ENCODE assay signal across 8 cellular contexts in genomic region chrX:77668391-77669237, GRCh38.
A peak's percentile ranks its signal among the peaks of the same experiment; 100 is the strongest.
DNase-seq lines count a peak whose midpoint lies in the region; ATAC-seq, FAIRE-seq and TF ChIP-seq lines count a peak whose summit lies in the region.

No MANE protein-coding gene starts in this region.

- H3K4me3 Mint-ChIP-seq in activated CD8-positive, alpha-beta T cell treated with anti-CD3 and anti-CD28 coated beads for 36 hours = no peak overlapping the region
- H3K4me3 Mint-ChIP-seq in activated CD8-positive, alpha-beta T cell treated with anti-CD3 and anti-CD28 coated beads, Interleukin-2, amount 10 ng/mL, durations not matched to agents 7 days and 5 days = no peak overlapping the region
- no peak overlapping the region for H3K4me3 Mint-ChIP-seq in CD8-positive, alpha-beta memory T cell
- no peak overlapping the region for H3K4me3 Mint-ChIP-seq in naive thymus-derived CD8-positive, alpha-beta T cell

- H3K27ac ChIP-seq in endothelial cell of umbilical vein (ENCODE audit: insufficient read depth, low read depth, low read length) (peak overlapping the region; percentile 73), gastrocnemius medialis (peak overlapping the region; percentile 5 to 55 (median 49))
- H3K27ac ChIP-seq in CD8-positive, alpha-beta memory T cell (ENCODE audit: low read depth, low read length) = no peak overlapping the region

- H3K4me1 ChIP-seq in endothelial cell of umbilical vein (ENCODE audit: control insufficient read depth, extremely low read depth, insufficient read depth, low read length) (peaks cover 18% of the 10 kb centered on the region), gastrocnemius medialis (no peaks in the 10 kb centered on the region)
- H3K4me1 ChIP-seq in CD8-positive, alpha-beta memory T cell (ENCODE audit: insufficient read depth, low read length) = no peaks in the 10 kb centered on the region

- CTCF ChIA-PET in activated CD8-positive, alpha-beta T cell treated with anti-CD3 and anti-CD28 coated beads for 36 hours (lab: Charles Lee) = no interaction called here
- CTCF ChIA-PET in activated CD8-positive, alpha-beta T cell treated with anti-CD3 and anti-CD28 coated beads, Interleukin-2, amount 10 ng/mL, durations not matched to agents 7 days and 5 days (lab: Charles Lee) = no interaction called here
- CTCF ChIA-PET in endothelial cell of umbilical vein (lab: Charles Lee) = interaction anchor here (0.7 to 1.4 kb wide), 4 partner anchors 9 to 230 kb away, joined by 3 to 4 read pairs (median 3); partner anchors contain the start of gene COX7B
- CTCF ChIA-PET in CD8-positive, alpha-beta memory T cell (lab: Charles Lee) = no interaction called here

- H3K9ac ChIP-seq in endothelial cell of umbilical vein (replicated peaks; ENCODE audit: extremely low read depth, insufficient read depth, low read length) = peak overlapping the region; percentile 51

- peaks cover 13% of the 10 kb centered on the region for H3K4me1 Mint-ChIP-seq in activated CD8-positive, alpha-beta T cell treated with anti-CD3 and anti-CD28 coated beads for 36 hours (ENCODE audit: low read depth)
- H3K4me1 Mint-ChIP-seq in activated CD8-positive, alpha-beta T cell treated with anti-CD3 and anti-CD28 coated beads, Interleukin-2, amount 10 ng/mL, durations not matched to agents 7 days and 5 days (ENCODE audit: low read depth) = peaks cover 8% of the 10 kb centered on the region
- H3K4me1 Mint-ChIP-seq in CD8-positive, alpha-beta memory T cell = peaks cover 3 to 6% (median 3%) of the 10 kb centered on the region in 3 donors
- peaks cover 0 to 4% (median 2%) of the 10 kb centered on the region in 4 donors for H3K4me1 Mint-ChIP-seq in naive thymus-derived CD8-positive, alpha-beta T cell

- FAIRE-seq in endothelial cell of umbilical vein (lab: Jason Lieb, UNC) = peak; percentile 86

- no peaks in the 10 kb centered on the region for H4K20me1 ChIP-seq in endothelial cell of umbilical vein (replicated peaks; ENCODE audit: control insufficient read depth, extremely low read depth, insufficient read depth, low read length)

- peak overlapping the region; percentile 35 for H3K27ac Mint-ChIP-seq in activated CD8-positive, alpha-beta T cell treated with anti-CD3 and anti-CD28 coated beads for 36 hours
- H3K27ac Mint-ChIP-seq in activated CD8-positive, alpha-beta T cell treated with anti-CD3 and anti-CD28 coated beads, Interleukin-2, amount 10 ng/mL, durations not matched to agents 7 days and 5 days = no peak overlapping the region
- H3K27ac Mint-ChIP-seq in CD8-positive, alpha-beta memory T cell = peak overlapping the region in 1 of 8 donors; percentile 20
- peak overlapping the region in 2 of 10 donors; percentile 44 to 63 for H3K27ac Mint-ChIP-seq in naive thymus-derived CD8-positive, alpha-beta T cell

- in situ Hi-C loops in gastrocnemius medialis (cut with MboI; ENCODE audit: low sequenced_read_pairs in 4 of 4) = no loop called here

- no peaks in the 10 kb centered on the region for H3K79me2 ChIP-seq in endothelial cell of umbilical vein (ENCODE audit: control insufficient read depth, insufficient read depth, low read length)

- H3K36me3 ChIP-seq in endothelial cell of umbilical vein (ENCODE audit: control insufficient read depth in 2 of 2, extremely low read depth in 1 of 2, insufficient read depth in 2 of 2, low read length in 2 of 2) (no peaks in the 10 kb centered on the region), gastrocnemius medialis (no peaks in the 10 kb centered on the region)
- H3K36me3 ChIP-seq in CD8-positive, alpha-beta memory T cell (ENCODE audit: insufficient read depth, low read length) = no peaks in the 10 kb centered on the region

- no peaks in the 10 kb centered on the region for H3K27me3 Mint-ChIP-seq in activated CD8-positive, alpha-beta T cell treated with anti-CD3 and anti-CD28 coated beads for 36 hours
- no peaks in the 10 kb centered on the region for H3K27me3 Mint-ChIP-seq in activated CD8-positive, alpha-beta T cell treated with anti-CD3 and anti-CD28 coated beads, Interleukin-2, amount 10 ng/mL, durations not matched to agents 7 days and 5 days (ENCODE audit: low read depth)
- no peaks in the 10 kb centered on the region for H3K27me3 Mint-ChIP-seq in CD8-positive, alpha-beta memory T cell
- H3K27me3 Mint-ChIP-seq in naive thymus-derived CD8-positive, alpha-beta T cell = no peaks in the 10 kb centered on the region

- ATAC-seq in activated CD8-positive, alpha-beta T cell treated with anti-CD3 and anti-CD28 coated beads for 36 hours = peak; percentile 45
- ATAC-seq in activated CD8-positive, alpha-beta T cell treated with anti-CD3 and anti-CD28 coated beads, Interleukin-2, amount 10 ng/mL, durations not matched to agents 7 days and 5 days = no peak
- ATAC-seq in gastrocnemius medialis (no peak), GM21390 (IDR thresholded peaks at IDR 0.05; ENCODE audit: unreplicated experiment) (no peak)
- ATAC-seq in naive thymus-derived CD8-positive, alpha-beta T cell = no peak

- TF ChIP-seq CTCF in activated CD8-positive, alpha-beta T cell treated with anti-CD3 and anti-CD28 coated beads for 36 hours (IDR thresholded peaks at IDR 0.05) = no peak
- no peak for TF ChIP-seq CTCF in endothelial cell of umbilical vein (IDR thresholded peaks at IDR 0.05; ENCODE audit: extremely low read depth in 1 of 2, insufficient read depth in 1 of 2, low read depth in 1 of 2, low read length in 2 of 2)
- no peak for TF ChIP-seq CTCF in gastrocnemius medialis (IDR thresholded peaks at IDR 0.05 in 4 of 5, conservative IDR thresholded peaks at IDR 0.05 in 1 of 5)

- no peaks in the 10 kb centered on the region for H3K9me1 ChIP-seq in endothelial cell of umbilical vein (replicated peaks; ENCODE audit: control insufficient read depth, extremely low read depth, insufficient read depth, low read length)

- intact Hi-C loops in activated CD8-positive, alpha-beta T cell treated with anti-CD3 and anti-CD28 coated beads for 36 hours (cut with micrococcal nuclease) = no loop called here
- intact Hi-C loops in endothelial cell of umbilical vein (cut with micrococcal nuclease) (loop anchor here (5.0 kb wide), 1 partner anchor 229 kb away; the partner anchor contains the start of genes COX7B and MAGT1), gastrocnemius medialis (cut with DNase I; ENCODE audit: low total_unique reads) (loop anchor here (10.0 kb wide), 1 partner anchor 116 kb away; the partner anchor contains the start of gene ATRX)

- H2AFZ ChIP-seq in endothelial cell of umbilical vein (ENCODE audit: low read depth, low read length) = no peak overlapping the region

- H3K27me3 ChIP-seq in endothelial cell of umbilical vein (ENCODE audit: control insufficient read depth in 2 of 2, insufficient read depth in 2 of 2, low read length in 2 of 2) = no peaks in the 10 kb centered on the region
- no peaks in the 10 kb centered on the region for H3K27me3 ChIP-seq in gastrocnemius medialis
- H3K27me3 ChIP-seq in CD8-positive, alpha-beta memory T cell (ENCODE audit: insufficient read depth, low read length, poor library complexity, severe bottlenecking) = no peaks in the 10 kb centered on the region

- BruUV-seq in endothelial cell of umbilical vein (replicated peaks; lab: Mats Ljungman, UMichigan) = TSS peak; percentile 72

- no peak for DNase-seq in activated CD8-positive, alpha-beta T cell treated with anti-CD3 and anti-CD28 coated beads for 36 hours
- no peak for DNase-seq in activated CD8-positive, alpha-beta T cell treated with anti-CD3 and anti-CD28 coated beads, Interleukin-2, amount 10 ng/mL, durations not matched to agents 7 days and 5 days
- DNase-seq in RKO (ENCODE audit: low spot score) (peak; percentile 70), endothelial cell of umbilical vein (ENCODE audit: low read depth, low spot score) (peak; percentile 81), gastrocnemius medialis (no peak)
- DNase-seq in CD8-positive, alpha-beta memory T cell = no peak
- no peak for DNase-seq in naive thymus-derived CD8-positive, alpha-beta T cell

- POLR2A ChIA-PET in activated CD8-positive, alpha-beta T cell treated with anti-CD3 and anti-CD28 coated beads for 36 hours (lab: Charles Lee) = no interaction called here
- POLR2A ChIA-PET in activated CD8-positive, alpha-beta T cell treated with anti-CD3 and anti-CD28 coated beads, Interleukin-2, amount 10 ng/mL, durations not matched to agents 7 days and 5 days (lab: Charles Lee) = no interaction called here
- POLR2A ChIA-PET in endothelial cell of umbilical vein (lab: Charles Lee) = no interaction called here
- POLR2A ChIA-PET in CD8-positive, alpha-beta memory T cell (lab: Charles Lee) = no interaction called here
- POLR2A ChIA-PET in naive thymus-derived CD8-positive, alpha-beta T cell (lab: Charles Lee) = no interaction called here

- TF ChIP-seq POLR2A in endothelial cell of umbilical vein (IDR thresholded peaks at IDR 0.05; ENCODE audit: low read depth, low read length) (no peak), gastrocnemius medialis (IDR thresholded peaks at IDR 0.05) (no peak)

- dilution Hi-C loops in endothelial cell of umbilical vein (cut with MboI; ENCODE audit: extremely low pct_ligation_motif_present, low sequenced_read_pairs) = no loop called here

- H3K9me3 ChIP-seq in endothelial cell of umbilical vein (replicated peaks; ENCODE audit: control insufficient read depth, insufficient read depth, low read length) (no peaks in the 10 kb centered on the region), gastrocnemius medialis (no peaks in the 10 kb centered on the region)
- no peaks in the 10 kb centered on the region for H3K9me3 ChIP-seq in CD8-positive, alpha-beta memory T cell (ENCODE audit: low read length)

- peak overlapping the region; percentile 86 for H3K4me2 ChIP-seq in endothelial cell of umbilical vein (ENCODE audit: insufficient read depth, low read length)

- H3K4me3 ChIP-seq in endothelial cell of umbilical vein (replicated peaks in 1 of 3; ENCODE audit: insufficient read depth in 1 of 3, low read depth in 1 of 3, low read length in 3 of 3) (peak overlapping the region in 1 of 3 experiments; percentile 44), gastrocnemius medialis (no peak overlapping the region)
- no peak overlapping the region for H3K4me3 ChIP-seq in CD8-positive, alpha-beta memory T cell (ENCODE audit: low read length)

- H3K9me3 Mint-ChIP-seq in activated CD8-positive, alpha-beta T cell treated with anti-CD3 and anti-CD28 coated beads for 36 hours = no peaks in the 10 kb centered on the region
- no peaks in the 10 kb centered on the region for H3K9me3 Mint-ChIP-seq in activated CD8-positive, alpha-beta T cell treated with anti-CD3 and anti-CD28 coated beads, Interleukin-2, amount 10 ng/mL, durations not matched to agents 7 days and 5 days (ENCODE audit: insufficient read depth)
- no peaks in the 10 kb centered on the region for H3K9me3 Mint-ChIP-seq in CD8-positive, alpha-beta memory T cell
- no peaks in the 10 kb centered on the region for H3K9me3 Mint-ChIP-seq in naive thymus-derived CD8-positive, alpha-beta T cell

- H3K36me3 Mint-ChIP-seq in activated CD8-positive, alpha-beta T cell treated with anti-CD3 and anti-CD28 coated beads for 36 hours (ENCODE audit: low read depth) = peaks cover 8% of the 10 kb centered on the region
- H3K36me3 Mint-ChIP-seq in activated CD8-positive, alpha-beta T cell treated with anti-CD3 and anti-CD28 coated beads, Interleukin-2, amount 10 ng/mL, durations not matched to agents 7 days and 5 days (ENCODE audit: low read depth) = peaks cover 8% of the 10 kb centered on the region
- peaks cover 0 to 26% (median 3%) of the 10 kb centered on the region in 3 donors for H3K36me3 Mint-ChIP-seq in CD8-positive, alpha-beta memory T cell
- peaks cover 0 to 31% (median 3%) of the 10 kb centered on the region in 3 donors for H3K36me3 Mint-ChIP-seq in naive thymus-derived CD8-positive, alpha-beta T cell

Comparison
In these comparisons a context has a peak if more than half of its experiments do, and no peak if none do; other contexts are left out.
1. DNase-seq: peak in RKO (single experiment) and endothelial cell of umbilical vein (single experiment); none in activated CD8-positive, alpha-beta T cell treated with anti-CD3 and anti-CD28 coated beads for 36 hours (single experiment), activated CD8-positive, alpha-beta T cell treated with anti-CD3 and anti-CD28 coated beads, Interleukin-2, amount 10 ng/mL, durations not matched to agents 7 days and 5 days (single experiment), gastrocnemius medialis (0 of 2), CD8-positive, alpha-beta memory T cell (0 of 5) and naive thymus-derived CD8-positive, alpha-beta T cell (0 of 10).